1 cellular context compared by ENCODE assay signal in the genomic region with DNA sequence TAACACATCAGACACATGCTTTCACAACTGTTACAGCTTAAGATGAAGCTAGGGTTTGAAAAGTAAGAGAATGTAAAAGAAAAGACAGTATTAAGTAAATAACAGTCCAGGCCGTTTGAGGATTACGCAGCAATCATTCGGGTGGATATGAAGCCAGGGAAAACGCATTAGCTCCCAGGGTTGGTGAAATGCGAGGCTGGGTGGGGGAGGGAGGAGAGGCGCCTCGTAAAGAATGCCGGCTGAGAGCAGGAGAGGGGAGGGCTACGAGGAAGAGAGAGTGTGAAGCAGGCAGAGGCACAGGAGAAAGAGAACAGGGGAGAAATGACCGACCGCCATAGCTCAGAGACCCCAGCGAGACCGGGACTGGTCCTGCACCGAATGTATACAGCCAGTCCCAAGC.
TF ChIP-seq lines count a peak whose summit lies in the region.

No MANE protein-coding gene starts in this region.

TF ChIP-seq in WTC11, 78 proteins besides CTCF, POLR2A, EP300 and RAD21 (continued from another document):
- TF ChIP-seq, protein P1, sequence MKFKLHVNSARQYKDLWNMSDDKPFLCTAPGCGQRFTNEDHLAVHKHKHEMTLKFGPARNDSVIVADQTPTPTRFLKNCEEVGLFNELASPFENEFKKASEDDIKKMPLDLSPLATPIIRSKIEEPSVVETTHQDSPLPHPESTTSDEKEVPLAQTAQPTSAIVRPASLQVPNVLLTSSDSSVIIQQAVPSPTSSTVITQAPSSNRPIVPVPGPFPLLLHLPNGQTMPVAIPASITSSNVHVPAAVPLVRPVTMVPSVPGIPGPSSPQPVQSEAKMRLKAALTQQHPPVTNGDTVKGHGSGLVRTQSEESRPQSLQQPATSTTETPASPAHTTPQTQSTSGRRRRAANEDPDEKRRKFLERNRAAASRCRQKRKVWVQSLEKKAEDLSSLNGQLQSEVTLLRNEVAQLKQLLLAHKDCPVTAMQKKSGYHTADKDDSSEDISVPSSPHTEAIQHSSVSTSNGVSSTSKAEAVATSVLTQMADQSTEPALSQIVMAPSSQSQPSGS (CRISPR knock-in tag; IDR thresholded peaks at IDR 0.05; ENCODE audit: borderline replicate concordance, low read depth): no peak
- TF ChIP-seq TEAD4 (CRISPR knock-in tag; IDR thresholded peaks at IDR 0.05) (no peak), SMAD4 (CRISPR knock-in tag; IDR thresholded peaks at IDR 0.05) (no peak), KAT7 (CRISPR knock-in tag; IDR thresholded peaks at IDR 0.05; ENCODE audit: borderline replicate concordance) (no peak), ZNF416 (CRISPR knock-in tag; IDR thresholded peaks at IDR 0.05) (no peak), ZNF121 (CRISPR knock-in tag; IDR thresholded peaks at IDR 0.05) (no peak), CREM (CRISPR knock-in tag; IDR thresholded peaks at IDR 0.05) (no peak), SMAD3 (CRISPR knock-in tag; IDR thresholded peaks at IDR 0.05; ENCODE audit: borderline replicate concordance) (no peak), ETV6 (CRISPR knock-in tag; IDR thresholded peaks at IDR 0.05) (no peak)
- TF ChIP-seq, protein P2, sequence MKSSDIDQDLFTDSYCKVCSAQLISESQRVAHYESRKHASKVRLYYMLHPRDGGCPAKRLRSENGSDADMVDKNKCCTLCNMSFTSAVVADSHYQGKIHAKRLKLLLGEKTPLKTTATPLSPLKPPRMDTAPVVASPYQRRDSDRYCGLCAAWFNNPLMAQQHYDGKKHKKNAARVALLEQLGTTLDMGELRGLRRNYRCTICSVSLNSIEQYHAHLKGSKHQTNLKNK (CRISPR knock-in tag; IDR thresholded peaks at IDR 0.05): no peak
- TF ChIP-seq, protein P3, sequence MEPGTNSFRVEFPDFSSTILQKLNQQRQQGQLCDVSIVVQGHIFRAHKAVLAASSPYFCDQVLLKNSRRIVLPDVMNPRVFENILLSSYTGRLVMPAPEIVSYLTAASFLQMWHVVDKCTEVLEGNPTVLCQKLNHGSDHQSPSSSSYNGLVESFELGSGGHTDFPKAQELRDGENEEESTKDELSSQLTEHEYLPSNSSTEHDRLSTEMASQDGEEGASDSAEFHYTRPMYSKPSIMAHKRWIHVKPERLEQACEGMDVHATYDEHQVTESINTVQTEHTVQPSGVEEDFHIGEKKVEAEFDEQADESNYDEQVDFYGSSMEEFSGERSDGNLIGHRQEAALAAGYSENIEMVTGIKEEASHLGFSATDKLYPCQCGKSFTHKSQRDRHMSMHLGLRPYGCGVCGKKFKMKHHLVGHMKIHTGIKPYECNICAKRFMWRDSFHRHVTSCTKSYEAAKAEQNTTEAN (CRISPR knock-in tag; IDR thresholded peaks at IDR 0.05): no peak
- TF ChIP-seq, protein P4, sequence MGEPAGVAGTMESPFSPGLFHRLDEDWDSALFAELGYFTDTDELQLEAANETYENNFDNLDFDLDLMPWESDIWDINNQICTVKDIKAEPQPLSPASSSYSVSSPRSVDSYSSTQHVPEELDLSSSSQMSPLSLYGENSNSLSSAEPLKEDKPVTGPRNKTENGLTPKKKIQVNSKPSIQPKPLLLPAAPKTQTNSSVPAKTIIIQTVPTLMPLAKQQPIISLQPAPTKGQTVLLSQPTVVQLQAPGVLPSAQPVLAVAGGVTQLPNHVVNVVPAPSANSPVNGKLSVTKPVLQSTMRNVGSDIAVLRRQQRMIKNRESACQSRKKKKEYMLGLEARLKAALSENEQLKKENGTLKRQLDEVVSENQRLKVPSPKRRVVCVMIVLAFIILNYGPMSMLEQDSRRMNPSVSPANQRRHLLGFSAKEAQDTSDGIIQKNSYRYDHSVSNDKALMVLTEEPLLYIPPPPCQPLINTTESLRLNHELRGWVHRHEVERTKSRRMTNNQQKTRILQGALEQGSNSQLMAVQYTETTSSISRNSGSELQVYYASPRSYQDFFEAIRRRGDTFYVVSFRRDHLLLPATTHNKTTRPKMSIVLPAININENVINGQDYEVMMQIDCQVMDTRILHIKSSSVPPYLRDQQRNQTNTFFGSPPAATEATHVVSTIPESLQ (CRISPR knock-in tag; IDR thresholded peaks at IDR 0.05): no peak
- TF ChIP-seq, protein P5, sequence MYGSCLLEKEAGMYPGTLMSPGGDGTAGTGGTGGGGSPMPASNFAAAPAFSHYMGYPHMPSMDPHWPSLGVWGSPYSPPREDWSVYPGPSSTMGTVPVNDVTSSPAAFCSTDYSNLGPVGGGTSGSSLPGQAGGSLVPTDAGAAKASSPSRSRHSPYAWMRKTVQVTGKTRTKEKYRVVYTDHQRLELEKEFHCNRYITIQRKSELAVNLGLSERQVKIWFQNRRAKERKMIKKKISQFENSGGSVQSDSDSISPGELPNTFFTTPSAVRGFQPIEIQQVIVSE (CRISPR knock-in tag; IDR thresholded peaks at IDR 0.05; ENCODE audit: borderline replicate concordance): no peak
- TF ChIP-seq, protein P6, sequence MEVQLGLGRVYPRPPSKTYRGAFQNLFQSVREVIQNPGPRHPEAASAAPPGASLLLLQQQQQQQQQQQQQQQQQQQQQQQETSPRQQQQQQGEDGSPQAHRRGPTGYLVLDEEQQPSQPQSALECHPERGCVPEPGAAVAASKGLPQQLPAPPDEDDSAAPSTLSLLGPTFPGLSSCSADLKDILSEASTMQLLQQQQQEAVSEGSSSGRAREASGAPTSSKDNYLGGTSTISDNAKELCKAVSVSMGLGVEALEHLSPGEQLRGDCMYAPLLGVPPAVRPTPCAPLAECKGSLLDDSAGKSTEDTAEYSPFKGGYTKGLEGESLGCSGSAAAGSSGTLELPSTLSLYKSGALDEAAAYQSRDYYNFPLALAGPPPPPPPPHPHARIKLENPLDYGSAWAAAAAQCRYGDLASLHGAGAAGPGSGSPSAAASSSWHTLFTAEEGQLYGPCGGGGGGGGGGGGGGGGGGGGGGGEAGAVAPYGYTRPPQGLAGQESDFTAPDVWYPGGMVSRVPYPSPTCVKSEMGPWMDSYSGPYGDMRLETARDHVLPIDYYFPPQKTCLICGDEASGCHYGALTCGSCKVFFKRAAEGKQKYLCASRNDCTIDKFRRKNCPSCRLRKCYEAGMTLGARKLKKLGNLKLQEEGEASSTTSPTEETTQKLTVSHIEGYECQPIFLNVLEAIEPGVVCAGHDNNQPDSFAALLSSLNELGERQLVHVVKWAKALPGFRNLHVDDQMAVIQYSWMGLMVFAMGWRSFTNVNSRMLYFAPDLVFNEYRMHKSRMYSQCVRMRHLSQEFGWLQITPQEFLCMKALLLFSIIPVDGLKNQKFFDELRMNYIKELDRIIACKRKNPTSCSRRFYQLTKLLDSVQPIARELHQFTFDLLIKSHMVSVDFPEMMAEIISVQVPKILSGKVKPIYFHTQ (CRISPR knock-in tag; IDR thresholded peaks at IDR 0.05): no peak
